In genomic region chr1:145992502-145992936, GRCh38 we compare ENCODE assay signal across 11 cellular contexts. TPM values are rescaled to one million over a fixed set of nuclear protein-coding genes. Genes with fewer than 3 reads are reported as not detected.
DNase-seq lines count a peak whose midpoint lies in the region; ATAC-seq and TF ChIP-seq lines count a peak whose summit lies in the region.
"Had no signal": no experiment of that assay in that cellular context is flagged by ENCODE, and none has a peak within 500 bp of the region (broad histone marks: within the 10 kb centered on the region; RNA-seq: fewer than 3 reads in every experiment).

No MANE protein-coding gene starts in this region.

- no peak for DNase-seq in activated naive CD4-positive, alpha-beta T cell treated with anti-CD3 and anti-CD28 coated beads, Interleukin-2, amount 10 ng/mL, durations not matched to agents 7 days and 5 days
- DNase-seq in activated naive CD4-positive, alpha-beta T cell treated with anti-CD3 and anti-CD28 coated beads, Interleukin-2, amount 50 U/mL, for 16 hours: no peak
- no peak for DNase-seq in upper lobe of left lung
- DNase-seq in H4 (ENCODE audit: low spot score): no peak
- DNase-seq in NCI-H524 treated with DMSO at 0.1 percent for 48 hours (lab: John Stamatoyannopoulos, UW): no peak
- no peak for DNase-seq in AML-193 (lab: John Stamatoyannopoulos, UW)
- DNase-seq: H7, NCI-H2171 treated with DMSO at 0.1 percent for 48 hours had no signal

- TF ChIP-seq POLR2A in upper lobe of left lung (IDR thresholded peaks at IDR 0.05): peak in 3 of 4 donors; percentile 11 to 62 (median 34)

- CTCF ChIA-PET in activated naive CD4-positive, alpha-beta T cell treated with anti-CD3 and anti-CD28 coated beads, Interleukin-2, amount 10 ng/mL, durations not matched to agents 7 days and 5 days (lab: Charles Lee): interaction anchor here (1.4 to 11.5 kb wide), 3 partner anchors 8 to 15 kb away, joined by 5 to 132 read pairs (median 37); no protein-coding TSS in a partner anchor

- H3K4me3 ChIP-seq in mucosa of rectum (ENCODE audit: low read length in 2 of 2) (peak overlapping the region; percentile 98 to 100), upper lobe of left lung (peak overlapping the region; percentile 70 to 89 (median 77))

- peaks cover 58% of the 10 kb centered on the region for H3K4me1 Mint-ChIP-seq in activated naive CD4-positive, alpha-beta T cell treated with anti-CD3 and anti-CD28 coated beads, Interleukin-2, amount 10 ng/mL, durations not matched to agents 7 days and 5 days
- H3K4me1 Mint-ChIP-seq in brain: peaks cover 58% of the 10 kb centered on the region

- no peak for TF ChIP-seq CTCF in brain (conservative IDR thresholded peaks at IDR 0.05)
- no peak for TF ChIP-seq CTCF in upper lobe of left lung (IDR thresholded peaks at IDR 0.05)

- H3K27ac ChIP-seq in mucosa of rectum (ENCODE audit: low read depth in 2 of 2, low read length in 2 of 2) (peak overlapping the region; percentile 95 to 99), upper lobe of left lung (peak overlapping the region; percentile 93 to 96 (median 96))

- H3K4me3 Mint-ChIP-seq in activated naive CD4-positive, alpha-beta T cell treated with anti-CD3 and anti-CD28 coated beads, Interleukin-2, amount 10 ng/mL, durations not matched to agents 7 days and 5 days: peak overlapping the region; percentile 97
- H3K4me3 Mint-ChIP-seq in brain: peak overlapping the region; percentile 89 to 99 (median 98)

- H3K36me3 Mint-ChIP-seq in activated naive CD4-positive, alpha-beta T cell treated with anti-CD3 and anti-CD28 coated beads, Interleukin-2, amount 10 ng/mL, durations not matched to agents 7 days and 5 days: peaks cover 54% of the 10 kb centered on the region
- H3K36me3 Mint-ChIP-seq in brain: peaks cover 62% of the 10 kb centered on the region

- peaks cover 28 to 31% of the 10 kb centered on the region in 2 donors for H3K4me1 ChIP-seq in mucosa of rectum (ENCODE audit: control insufficient read depth in 2 of 2, insufficient read depth in 2 of 2, low read length in 2 of 2)
- peaks cover 19 to 47% (median 26%) of the 10 kb centered on the region in 4 donors for H3K4me1 ChIP-seq in upper lobe of left lung

- peaks cover 36 to 40% of the 10 kb centered on the region in 2 donors for H3K36me3 ChIP-seq in mucosa of rectum (ENCODE audit: control insufficient read depth in 2 of 2, insufficient read depth in 2 of 2, low read length in 2 of 2)
- peaks cover 26 to 43% (median 32%) of the 10 kb centered on the region in 4 donors for H3K36me3 ChIP-seq in upper lobe of left lung

- H3K27ac Mint-ChIP-seq in activated naive CD4-positive, alpha-beta T cell treated with anti-CD3 and anti-CD28 coated beads, Interleukin-2, amount 10 ng/mL, durations not matched to agents 7 days and 5 days: peak overlapping the region; percentile 74
- peak overlapping the region; percentile 84 to 100 (median 98) for H3K27ac Mint-ChIP-seq in brain

- no peaks in the 10 kb centered on the region for H3K9me3 Mint-ChIP-seq in activated naive CD4-positive, alpha-beta T cell treated with anti-CD3 and anti-CD28 coated beads, Interleukin-2, amount 10 ng/mL, durations not matched to agents 7 days and 5 days
- H3K9me3 Mint-ChIP-seq in brain: peaks cover 0 to 13% (median 0%) of the 10 kb centered on the region in 5 experiments

- peak overlapping the region; percentile 94 to 100 for H3K9ac ChIP-seq in mucosa of rectum (ENCODE audit: low read depth in 1 of 2, low read length in 2 of 2)

- 25 to 41% methylated on average over 1 of the region's 1 CpG for WGBS in upper lobe of left lung, 2 donors

- H3K27me3 ChIP-seq in mucosa of rectum (ENCODE audit: control insufficient read depth in 2 of 2, insufficient read depth in 2 of 2, low read length in 2 of 2) (no peaks in the 10 kb centered on the region), upper lobe of left lung (no peaks in the 10 kb centered on the region)

- ATAC-seq in upper lobe of left lung (ENCODE audit: low FRiP score in 2 of 2): no peak

- no peaks in the 10 kb centered on the region for H3K9me3 ChIP-seq in mucosa of rectum (ENCODE audit: control insufficient read depth in 2 of 2, low read length in 2 of 2)
- no peaks in the 10 kb centered on the region for H3K9me3 ChIP-seq in upper lobe of left lung

- H3K27me3 Mint-ChIP-seq in activated naive CD4-positive, alpha-beta T cell treated with anti-CD3 and anti-CD28 coated beads, Interleukin-2, amount 10 ng/mL, durations not matched to agents 7 days and 5 days: no peaks in the 10 kb centered on the region
- H3K27me3 Mint-ChIP-seq in brain: peaks cover 40% of the 10 kb centered on the region

- TF ChIP-seq EP300 in upper lobe of left lung (IDR thresholded peaks at IDR 0.05): no peak

RNA-seq across cellular contexts. Expression of gene TXNIP, which starts 3.9 kb away (rescaled TPM):
- polyA plus RNA-seq in brain (ENCODE audit: insufficient read depth, low read depth, low replicate concordance): 115 TPM
- 1,000 to 10,000 TPM in 3 of 6 donors, 100 to 1,000 TPM in 3; 703 to 1,481 (median 910) TPM for total RNA-seq in upper lobe of left lung
- total RNA-seq in H4 (2014; rRNA removed; shearing (Covaris generic)): 101 and 102 TPM in 2 replicates

RNA-seq across cellular contexts. Expression of gene POLR3GL, which starts 28.0 kb away (rescaled TPM):
- polyA plus RNA-seq in brain (ENCODE audit: insufficient read depth, low read depth, low replicate concordance): 47.1 TPM
- total RNA-seq in upper lobe of left lung: 10 to 100 TPM; 18.7 to 25.7 (median 22.5) TPM
- total RNA-seq in H4 (2014; rRNA removed; shearing (Covaris generic)): 16.9 and 21.2 TPM in 2 replicates

RNA-seq across cellular contexts. Expression of gene ANKRD34A, which starts 28.1 kb away (rescaled TPM):
- polyA plus RNA-seq in brain (ENCODE audit: insufficient read depth, low read depth, low replicate concordance): 7.3 TPM
- 1 to 10 TPM in 2 of 6 donors, under 1 TPM in 4; 0.30 to 2.6 (median 0.73) TPM for total RNA-seq in upper lobe of left lung
- 0.54 and 0.70 TPM in 2 replicates for total RNA-seq in H4 (2014; rRNA removed; shearing (Covaris generic))

RNA-seq across cellular contexts. Expression of gene HJV, which starts 29.0 kb away (rescaled TPM):
- not detected for polyA plus RNA-seq in brain (ENCODE audit: insufficient read depth, low read depth, low replicate concordance)
- not detected for total RNA-seq in upper lobe of left lung
- not detected in 2 replicates for total RNA-seq in H4 (2014; rRNA removed; shearing (Covaris generic))
- total RNA-seq: lung microvascular endothelial cell had no signal

RNA-seq across cellular contexts. Expression of gene LIX1L, which starts 34.7 kb away (rescaled TPM):
- 23.2 TPM for polyA plus RNA-seq in brain (ENCODE audit: insufficient read depth, low read depth, low replicate concordance)
- total RNA-seq in upper lobe of left lung: 10 to 100 TPM in 5 of 6 donors, 1 to 10 TPM in 1; 5.2 to 35.6 (median 16.5) TPM
- 15.1 and 18.7 TPM in 2 replicates for total RNA-seq in H4 (2014; rRNA removed; shearing (Covaris generic))
